Comparison of ENCODE assay signal across 8 cellular contexts in the genomic region with DNA sequence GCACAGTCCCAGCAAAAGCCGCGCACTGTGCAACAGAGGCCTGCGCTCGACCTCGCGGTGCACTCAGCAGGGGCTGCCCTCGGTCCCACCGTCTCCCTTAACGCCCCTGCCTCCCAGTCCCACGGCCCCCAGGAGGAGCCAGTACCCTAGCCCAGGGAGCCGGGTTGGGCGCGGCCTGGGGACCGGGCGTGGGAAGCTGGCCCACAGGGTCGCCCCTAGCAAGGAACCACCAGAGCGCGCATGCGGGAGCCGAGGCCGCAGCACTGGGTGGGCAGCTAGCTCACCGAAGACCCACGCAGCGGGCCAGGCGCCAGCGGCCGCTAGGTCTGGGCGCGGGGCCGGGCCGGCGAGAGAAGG. TPM values are rescaled to one million over a fixed set of nuclear protein-coding genes. Genes with fewer than 3 reads are reported as not detected.
DNase-seq lines count a peak whose midpoint lies in the region; ATAC-seq and TF ChIP-seq lines count a peak whose summit lies in the region.

No MANE protein-coding gene starts in this region.

- H3K9me3 ChIP-seq in IMR-90 (ENCODE audit: control insufficient read depth, insufficient read depth, low read length) (peaks cover 2% of the 10 kb centered on the region; the same call in 1 of the 2 replicates), osteoblast (ENCODE audit: low read depth, low read length) (no peaks in the 10 kb centered on the region)

- CTCF ChIA-PET in IMR-90 (lab: Yijun Ruan, JAX): no interaction called here

- H2BK15ac ChIP-seq in IMR-90 (ENCODE audit: low read depth, low read length): no peak overlapping the region

- in situ Hi-C loops in IMR-90 (cut with MboI; ENCODE audit: low sequenced_read_pairs): no loop called here

- H3K9me1 ChIP-seq in IMR-90 (ENCODE audit: insufficient read depth, low read length): peaks cover 2% of the 10 kb centered on the region; the same call in 1 of the 2 replicates

- H4K5ac ChIP-seq in IMR-90 (ENCODE audit: low read depth, low read length): 0 out of 2 replicates have a peak overlapping the region, but pooled peaks have one; percentile 37

- no peak overlapping the region for H3K23ac ChIP-seq in IMR-90 (ENCODE audit: low read depth, low read length)

- WGBS in IMR-90 (ENCODE audit: extremely low coverage in 2 of 2, insufficient read length in 1 of 2), 2 experiments: 23% methylated on average over 21 of the region's 32 CpGs; no CpG with 5 or more reads in 1 of the 2 experiments

- H2AK9ac ChIP-seq in IMR-90 (replicated peaks; ENCODE audit: low read depth, low read length, poor library complexity): peak overlapping the region; percentile 44

- H3K4me1 ChIP-seq in IMR-90 (ENCODE audit: control insufficient read depth, insufficient read depth, low read length): peaks cover 2% of the 10 kb centered on the region; the same call in 1 of the 2 replicates
- peaks cover 9% of the 10 kb centered on the region for H3K4me1 ChIP-seq in osteoblast (ENCODE audit: insufficient read depth, low read length)

- peak overlapping the region; percentile 82 to 97; a peak in 2 of 4 replicates for H4K8ac ChIP-seq in IMR-90 (ENCODE audit: low read depth in 2 of 2, low read length in 2 of 2)

- DNase-seq in IMR-90: no peak
- DNase-seq in fibroblast of peridontal ligament (ENCODE audit: extremely low read depth): peak; percentile 0
- DNase-seq in osteoblast (ENCODE audit: insufficient read length, low spot score, missing footprints): peak; percentile 87
- no peak for DNase-seq in NCI-H2227 treated with DMSO at 0.1 percent for 48 hours (lab: John Stamatoyannopoulos, UW)
- DNase-seq in HuH-7 (ENCODE audit: low spot score): no peak
- DNase-seq in COR-L47 (lab: John Stamatoyannopoulos, UW): no peak
- no peak for DNase-seq in NCI-H146 (lab: John Stamatoyannopoulos, UW)

- no peak for TF ChIP-seq RAD21 in IMR-90 (IDR thresholded peaks at IDR 0.05; ENCODE audit: low read length)

- H2BK120ac ChIP-seq in IMR-90 (ENCODE audit: low read depth, low read length): no peak overlapping the region

- H3K36me3 ChIP-seq in IMR-90 (ENCODE audit: control insufficient read depth, insufficient read depth, low read length) (no peaks in the 10 kb centered on the region), osteoblast (ENCODE audit: insufficient read depth, low read length) (no peaks in the 10 kb centered on the region)

- H3K27ac ChIP-seq in IMR-90 (ENCODE audit: insufficient read depth, low read length) (no peak overlapping the region; the same call in 1 of the 2 replicates), osteoblast (ENCODE audit: low read depth, low read length) (no peak overlapping the region)

- H3K4ac ChIP-seq in IMR-90 (ENCODE audit: low read depth, low read length): no peak overlapping the region

- H3K4me2 ChIP-seq in IMR-90 (ENCODE audit: low read depth, low read length) (peak overlapping the region; percentile 66), osteoblast (ENCODE audit: insufficient read depth, low read length) (peak overlapping the region; percentile 86)

- peak; percentile 15 for ATAC-seq in IMR-90 (ENCODE audit: low read depth)

- BruUV-seq in IMR-90 (replicated peaks; lab: Mats Ljungman, UMichigan): no TSS peak

- POLR2A ChIA-PET in IMR-90 (lab: Charles Lee; ENCODE audit: unreplicated experiment): no interaction called here

- H3K79me1 ChIP-seq in IMR-90 (ENCODE audit: low read depth in 1 of 2, low read length in 2 of 2): peaks cover 0 to 7% of the 10 kb centered on the region in 2 experiments; a peak in 1 of 4 replicates

- H3K4me3 ChIP-seq in GM12875 (ENCODE audit: low read depth, low read length): peak overlapping the region; percentile 61
- peak overlapping the region; percentile 60 for H3K4me3 ChIP-seq in IMR-90 (ENCODE audit: insufficient read depth, low read depth, low read length)
- peak overlapping the region; percentile 83 for H3K4me3 ChIP-seq in osteoblast (ENCODE audit: insufficient read depth, low read length)

- H2BK5ac ChIP-seq in IMR-90 (ENCODE audit: low read depth, low read length, poor library complexity, severe bottlenecking): no peak overlapping the region

- no peak overlapping the region for H2BK20ac ChIP-seq in IMR-90 (ENCODE audit: low read depth, low read length)

- H2AFZ ChIP-seq in IMR-90 (replicated peaks; ENCODE audit: low read length, poor library complexity) (peak overlapping the region; percentile 97), osteoblast (ENCODE audit: low read length) (peak overlapping the region; percentile 93)

- H2AK5ac ChIP-seq in IMR-90 (ENCODE audit: low read depth, low read length): no peak overlapping the region

- peaks cover 3% of the 10 kb centered on the region for H3K79me2 ChIP-seq in osteoblast (ENCODE audit: insufficient read depth, low read length)

- no peak for TF ChIP-seq POLR2A in IMR-90 (IDR thresholded peaks at IDR 0.05; ENCODE audit: low read depth, low read length)

- H3K14ac ChIP-seq in IMR-90 (replicated peaks; ENCODE audit: low read depth, low read length): no peak overlapping the region

- intact Hi-C loops in IMR-90 (cut with micrococcal nuclease): loop anchor here (10.0 kb wide), 1 partner anchor 403 kb away; the partner anchor contains the start of gene WNT9A

- no peak overlapping the region for H4K91ac ChIP-seq in IMR-90 (ENCODE audit: insufficient read depth, low read depth, low read length)

- TF ChIP-seq CTCF in GM12875 (IDR thresholded peaks at IDR 0.05; ENCODE audit: borderline replicate concordance, insufficient read depth, low read depth, low read length): no peak
- no peak for TF ChIP-seq CTCF in IMR-90 (conservative IDR thresholded peaks at IDR 0.05; ENCODE audit: low read depth, low read length)
- no peak for TF ChIP-seq CTCF in osteoblast (IDR thresholded peaks at IDR 0.05; ENCODE audit: extremely low read depth, low read depth, low read length)

- 0 out of 2 replicates have a peak overlapping the region, but pooled peaks have one; percentile 0 for H3K56ac ChIP-seq in IMR-90 (ENCODE audit: extremely low read depth, insufficient read depth, low read length)

- H3K18ac ChIP-seq in IMR-90 (ENCODE audit: low read depth, low read length): no peak overlapping the region

- peak overlapping the region; percentile 71 for H3K9ac ChIP-seq in IMR-90 (ENCODE audit: low read depth, low read length)

- dilution Hi-C loops in IMR-90 (cut with HindIII; ENCODE audit: low sequenced_read_pairs, unreplicated experiment): no loop called here

- H3K27me3 ChIP-seq in IMR-90 (ENCODE audit: control insufficient read depth, insufficient read depth, low read length) (no peaks in the 10 kb centered on the region), osteoblast (ENCODE audit: insufficient read depth, low read length) (no peaks in the 10 kb centered on the region)

- H4K20me1 ChIP-seq in IMR-90 (ENCODE audit: insufficient read depth, low read length) (no peaks in the 10 kb centered on the region), osteoblast (ENCODE audit: insufficient read depth, low read length) (no peaks in the 10 kb centered on the region)

TF ChIP-seq in IMR-90, 13 proteins besides CTCF, POLR2A, EP300 and RAD21:
- TF ChIP-seq USF2 (IDR thresholded peaks at IDR 0.05; ENCODE audit: low read depth, low read length) (no peak), RFX5 (IDR thresholded peaks at IDR 0.05; ENCODE audit: low read depth, low read length) (no peak), SMC3 (IDR thresholded peaks at IDR 0.05; ENCODE audit: low read depth, low read length) (no peak)

RNA-seq across cellular contexts. Expression of gene ZNF678, which starts 21.6 kb away (rescaled TPM):
- total RNA-seq in IMR-90 (2012; rRNA removed) (4.8 and 6.7 TPM in 2 replicates), osteoblast (3.6 and 6.2 TPM in 2 replicates)
- polyA plus RNA-seq in IMR-90 (2012; rRNA removed): 0.69 and 1.3 TPM in 2 replicates
- 0.14 and 0.43 TPM in 2 replicates for polyA plus RNA-seq in IMR-90 (2012; cell fraction: cytosol; rRNA removed)
- 1.2 and 2.2 TPM in 2 replicates for polyA plus RNA-seq in IMR-90 (2012; cell fraction: nucleus; rRNA removed; ENCODE audit: low replicate concordance)

Comparison
In these comparisons a context has a peak if more than half of its experiments do, and no peak if none do; other contexts are left out.
1. DNase-seq: peak in fibroblast of peridontal ligament (single experiment) and osteoblast (single experiment); none in IMR-90 (single experiment), NCI-H2227 treated with DMSO at 0.1 percent for 48 hours (single experiment), HuH-7 (single experiment), COR-L47 (single experiment) and NCI-H146 (single experiment).
2. Peak in every context shown above with its lines, with median percentiles within 50 percentile points of each other: H3K4me3 ChIP-seq.